Comparison of ENCODE assay signal across 9 cellular contexts in genomic region chr13:46751811-46752635, GRCh38. TPM values are rescaled to one million over a fixed set of nuclear protein-coding genes. Genes with fewer than 3 reads are reported as not detected.
DNase-seq lines count a peak whose midpoint lies in the region; ATAC-seq, FAIRE-seq and TF ChIP-seq lines count a peak whose summit lies in the region.
"Had no signal": no experiment of that assay in that cellular context is flagged by ENCODE, and none has a peak within 500 bp of the region (broad histone marks: within the 10 kb centered on the region; RNA-seq: fewer than 3 reads in every experiment).

No MANE protein-coding gene starts in this region.

- no peaks in the 10 kb centered on the region for H3K9me3 ChIP-seq in kidney (ENCODE audit: control insufficient read depth in 1 of 2, low read length in 2 of 2)

- TF ChIP-seq CTCF in kidney (IDR thresholded peaks at IDR 0.05; ENCODE audit: borderline replicate concordance, extremely low read depth, insufficient read depth) = no peak

- H3K4me3 ChIP-seq in kidney (ENCODE audit: low read length in 2 of 2) = no peak overlapping the region
- H3K4me3 ChIP-seq: skin epidermis had no signal

- no peak overlapping the region for H3K27ac ChIP-seq in kidney (ENCODE audit: low read depth in 2 of 2, low read length in 2 of 2)

- H3K4me1 Mint-ChIP-seq in activated naive CD8-positive, alpha-beta T cell treated with anti-CD3 and anti-CD28 coated beads for 36 hours = peaks cover 22% of the 10 kb centered on the region

- intact Hi-C loops in kidney (cut with DNase I) = no loop called here

- H3K36me3 ChIP-seq in kidney (ENCODE audit: control insufficient read depth in 1 of 2, insufficient read depth in 2 of 2, low read length in 2 of 2) = peaks cover 10 to 21% of the 10 kb centered on the region in 2 donors

- FAIRE-seq in RCC 7860 (lab: Jason Lieb, UNC) (no peak), kidney (lab: Jason Lieb, UNC) (no peak)

- H3K27me3 Mint-ChIP-seq in activated naive CD8-positive, alpha-beta T cell treated with anti-CD3 and anti-CD28 coated beads for 36 hours = no peaks in the 10 kb centered on the region

- peak overlapping the region; percentile 4 for H3K4me3 Mint-ChIP-seq in activated naive CD8-positive, alpha-beta T cell treated with anti-CD3 and anti-CD28 coated beads for 36 hours

- no peaks in the 10 kb centered on the region for H3K4me1 ChIP-seq in kidney (ENCODE audit: control insufficient read depth in 1 of 2, insufficient read depth in 1 of 2, low read depth in 1 of 2, low read length in 2 of 2)

- peak; percentile 95 for DNase-seq in SIG-M5 treated with dmso at 0.1 percent for 504 hours (lab: John Stamatoyannopoulos, UW; ENCODE audit: unreplicated experiment)
- DNase-seq in activated naive CD8-positive, alpha-beta T cell treated with anti-CD3 and anti-CD28 coated beads for 36 hours = peak; percentile 66
- DNase-seq in stimulated activated CD4-positive, alpha-beta T cell treated with anti-CD3 and anti-CD28 coated beads, Interleukin-12 subunit alpha, Interleukin-12 subunit beta, amount 100 ng/mL, for 4 hours = peak; percentile 4
- no peak for DNase-seq in putamen (ENCODE audit: low spot score)
- DNase-seq in RCC 7860 (ENCODE audit: low spot score) = no peak
- no peak for DNase-seq in kidney

- H3K27ac Mint-ChIP-seq in activated naive CD8-positive, alpha-beta T cell treated with anti-CD3 and anti-CD28 coated beads for 36 hours = peak overlapping the region; percentile 77

- no peaks in the 10 kb centered on the region for H3K9me3 Mint-ChIP-seq in activated naive CD8-positive, alpha-beta T cell treated with anti-CD3 and anti-CD28 coated beads for 36 hours

- peaks cover 22% of the 10 kb centered on the region for H3K36me3 Mint-ChIP-seq in activated naive CD8-positive, alpha-beta T cell treated with anti-CD3 and anti-CD28 coated beads for 36 hours

- ATAC-seq in GM18868 (IDR thresholded peaks at IDR 0.05; ENCODE audit: unreplicated experiment) = peak; percentile 90
- ATAC-seq in HG02981 (IDR thresholded peaks at IDR 0.05; ENCODE audit: unreplicated experiment) = peak; percentile 83

- no peak overlapping the region for H3K9ac ChIP-seq in kidney (ENCODE audit: low read length in 2 of 2)

RNA-seq across cellular contexts. Expression of gene ESD, which starts 44.9 kb away (rescaled TPM):
- 100 to 1,000 TPM; 140 to 142 TPM for total RNA-seq in activated naive CD8-positive, alpha-beta T cell treated with anti-CD3 and anti-CD28 coated beads for 36 hours
- 98.5 TPM for total RNA-seq in kidney
- polyA plus RNA-seq in kidney (ENCODE audit: insufficient read depth, low read depth, low replicate concordance) = 179 TPM

Comparison
In these comparisons a context has a peak if more than half of its experiments do, and no peak if none do; other contexts are left out.
1. DNase-seq: peak in SIG-M5 treated with dmso at 0.1 percent for 504 hours (single experiment), activated naive CD8-positive, alpha-beta T cell treated with anti-CD3 and anti-CD28 coated beads for 36 hours (single experiment) and stimulated activated CD4-positive, alpha-beta T cell treated with anti-CD3 and anti-CD28 coated beads, Interleukin-12 subunit alpha, Interleukin-12 subunit beta, amount 100 ng/mL, for 4 hours (single experiment); none in putamen (single experiment), RCC 7860 (single experiment) and kidney (single experiment).